In the genomic region with DNA sequence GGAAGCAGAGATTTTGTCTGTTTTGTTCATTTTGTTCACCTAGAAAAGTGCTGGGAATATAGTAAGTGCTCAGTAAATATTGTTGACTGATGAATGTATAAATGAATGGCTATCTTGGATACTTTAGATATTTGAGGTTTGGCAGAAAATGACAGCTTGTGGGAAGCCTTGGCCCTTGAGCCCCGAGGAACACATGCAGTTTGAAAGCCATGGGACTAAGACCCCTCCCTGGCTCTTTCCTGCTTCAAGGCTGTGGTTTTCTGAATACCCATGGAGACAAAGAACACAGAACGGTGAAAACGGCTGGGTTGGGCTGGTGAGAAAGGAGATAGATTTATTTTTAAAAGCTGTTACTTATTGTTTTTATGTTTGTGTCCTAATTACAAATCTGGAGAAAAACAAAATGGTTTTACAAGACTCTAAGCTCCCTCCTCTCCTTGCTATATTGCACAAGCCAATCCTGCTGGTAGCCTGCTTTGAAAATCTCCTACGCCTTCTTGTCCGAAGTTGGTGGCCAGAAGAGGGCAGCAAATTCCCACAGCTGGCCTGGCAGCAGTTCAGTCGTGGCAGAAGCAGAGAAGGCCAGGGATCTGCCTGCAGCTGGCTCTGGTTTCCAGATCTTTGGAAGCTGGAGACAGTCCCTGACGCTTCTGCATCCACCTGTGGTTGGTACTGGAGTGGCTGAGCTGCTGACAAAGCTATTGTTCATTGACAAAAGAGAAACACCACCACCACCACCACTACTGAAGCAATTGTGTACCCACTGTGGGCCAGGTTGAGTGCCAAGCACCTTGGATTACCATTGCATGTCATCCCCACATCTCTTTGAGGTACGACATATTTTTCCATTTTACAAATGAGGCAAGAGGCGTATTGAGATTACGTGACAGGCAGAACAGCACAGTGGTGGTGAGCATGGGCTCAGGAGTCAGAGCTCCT, we compare ENCODE assay signal across 8 cellular contexts. TPM values are rescaled to one million over a fixed set of nuclear protein-coding genes. Genes with fewer than 3 reads are reported as not detected.
DNase-seq lines count a peak whose midpoint lies in the region; ATAC-seq and TF ChIP-seq lines count a peak whose summit lies in the region.

No MANE protein-coding gene starts in this region.

- no peaks in the 10 kb centered on the region for H3K36me3 Mint-ChIP-seq in activated naive CD8-positive, alpha-beta T cell treated with anti-CD3 and anti-CD28 coated beads, Interleukin-2, amount 10 ng/mL, durations not matched to agents 7 days and 5 days

- H3K27me3 ChIP-seq in DOHH2 (ENCODE audit: control insufficient read depth, low read length) (peaks cover 7% of the 10 kb centered on the region), MM.1S (replicated peaks; ENCODE audit: insufficient read depth, low read length) (peaks cover 86% of the 10 kb centered on the region)

- H3K4me3 Mint-ChIP-seq in activated naive CD8-positive, alpha-beta T cell treated with anti-CD3 and anti-CD28 coated beads, Interleukin-2, amount 10 ng/mL, durations not matched to agents 7 days and 5 days = no peak overlapping the region

- TF ChIP-seq CTCF in DOHH2 (IDR thresholded peaks at IDR 0.05; ENCODE audit: low read depth, low read length, poor library complexity, severe bottlenecking) (peak; percentile 58), MM.1S (IDR thresholded peaks at IDR 0.05; ENCODE audit: low read length) (peak; percentile 70)

- ATAC-seq in activated naive CD8-positive, alpha-beta T cell treated with anti-CD3 and anti-CD28 coated beads, Interleukin-2, amount 10 ng/mL, durations not matched to agents 7 days and 5 days (ENCODE audit: low read depth) = peak; percentile 70
- ATAC-seq in Right ventricle myocardium superior (ENCODE audit: poor library complexity) (peak; percentile 94), HG02588 (IDR thresholded peaks at IDR 0.05; ENCODE audit: unreplicated experiment) (no peak), HG02840 (IDR thresholded peaks at IDR 0.05; ENCODE audit: low FRiP score, unreplicated experiment) (no peak)

- intact Hi-C loops in Right ventricle myocardium superior (cut with DNase I) (loop anchor here (5.0 kb wide), 1 partner anchor 505 kb away; no protein-coding TSS in a partner anchor), posterior cingulate gyrus (cut with DNase I) (loop anchor here (1.0 to 5.0 kb wide), 3 partner anchors 135 to 508 kb away; no protein-coding TSS in a partner anchor)

- no peak overlapping the region for H3K27ac Mint-ChIP-seq in activated naive CD8-positive, alpha-beta T cell treated with anti-CD3 and anti-CD28 coated beads, Interleukin-2, amount 10 ng/mL, durations not matched to agents 7 days and 5 days

- no peak overlapping the region for H2AFZ ChIP-seq in MM.1S (ENCODE audit: low read length)

- H3K27ac ChIP-seq in DOHH2 (ENCODE audit: low read depth, low read length) (no peak overlapping the region), MM.1S (ENCODE audit: low read length) (no peak overlapping the region)

- H3K4me1 ChIP-seq in DOHH2 (ENCODE audit: control insufficient read depth, low read length) = no peaks in the 10 kb centered on the region
- H3K4me1 ChIP-seq in MM.1S (ENCODE audit: low read length) = no peaks in the 10 kb centered on the region

- H3K4me3 ChIP-seq in DOHH2 (ENCODE audit: low read length) (no peak overlapping the region), MM.1S (ENCODE audit: low read length) (no peak overlapping the region)

- POLR2A ChIA-PET in activated naive CD8-positive, alpha-beta T cell treated with anti-CD3 and anti-CD28 coated beads, Interleukin-2, amount 10 ng/mL, durations not matched to agents 7 days and 5 days (lab: Charles Lee) = no interaction called here

- H3K9ac ChIP-seq in MM.1S (ENCODE audit: low read length) = no peak overlapping the region

- H3K9me2 ChIP-seq in DOHH2 (replicated peaks; ENCODE audit: control insufficient read depth, low read length) (no peaks in the 10 kb centered on the region), MM.1S (replicated peaks; ENCODE audit: insufficient read depth, low read length) (no peaks in the 10 kb centered on the region)

- H3K27me3 Mint-ChIP-seq in activated naive CD8-positive, alpha-beta T cell treated with anti-CD3 and anti-CD28 coated beads, Interleukin-2, amount 10 ng/mL, durations not matched to agents 7 days and 5 days = peaks cover 28% of the 10 kb centered on the region

- no peaks in the 10 kb centered on the region for H3K36me3 ChIP-seq in DOHH2 (ENCODE audit: control insufficient read depth, low read length)
- H3K36me3 ChIP-seq in MM.1S (replicated peaks; ENCODE audit: insufficient read depth, low read length) = no peaks in the 10 kb centered on the region

- H3K9me3 Mint-ChIP-seq in activated naive CD8-positive, alpha-beta T cell treated with anti-CD3 and anti-CD28 coated beads, Interleukin-2, amount 10 ng/mL, durations not matched to agents 7 days and 5 days = no peaks in the 10 kb centered on the region

- no peaks in the 10 kb centered on the region for H3K9me3 ChIP-seq in DOHH2 (ENCODE audit: control insufficient read depth, insufficient read depth, low read length)
- no peaks in the 10 kb centered on the region for H3K9me3 ChIP-seq in MM.1S (replicated peaks; ENCODE audit: insufficient read depth, low read length)

- DNase-seq in MM.1S (peak; percentile 52), RPMI8226 (peak; percentile 80), Right ventricle myocardium superior (peak; percentile 87), posterior cingulate gyrus (peak; percentile 62 to 98 (median 86))
- DNase-seq in activated naive CD8-positive, alpha-beta T cell treated with anti-CD3 and anti-CD28 coated beads, Interleukin-2, amount 10 ng/mL, durations not matched to agents 7 days and 5 days = peak; percentile 66

- H4K20me1 ChIP-seq in DOHH2 (ENCODE audit: control insufficient read depth, insufficient read depth, low read depth, low read length) (no peaks in the 10 kb centered on the region), MM.1S (ENCODE audit: insufficient read depth, low read length) (no peaks in the 10 kb centered on the region)

- H3F3A ChIP-seq in DOHH2 (ENCODE audit: control insufficient read depth, insufficient read depth) (no peaks in the 10 kb centered on the region), MM.1S (ENCODE audit: insufficient read depth, low read length) (no peaks in the 10 kb centered on the region)

- H3K4me2 ChIP-seq in DOHH2 (ENCODE audit: low read length) = no peak overlapping the region
- H3K4me2 ChIP-seq in MM.1S (ENCODE audit: low read depth, low read length) = no peak overlapping the region

- H3K79me2 ChIP-seq in DOHH2 (ENCODE audit: control insufficient read depth, low read length) = no peaks in the 10 kb centered on the region
- no peaks in the 10 kb centered on the region for H3K79me2 ChIP-seq in MM.1S (ENCODE audit: low read length)

- no peaks in the 10 kb centered on the region for H3K4me1 Mint-ChIP-seq in activated naive CD8-positive, alpha-beta T cell treated with anti-CD3 and anti-CD28 coated beads, Interleukin-2, amount 10 ng/mL, durations not matched to agents 7 days and 5 days

RNA-seq across cellular contexts. Expression of a gene that starts 5.2 kb away (rescaled TPM):
- total RNA-seq in activated naive CD8-positive, alpha-beta T cell treated with anti-CD3 and anti-CD28 coated beads, Interleukin-2, amount 10 ng/mL, durations not matched to agents 7 days and 5 days = not detected
- total RNA-seq in Right ventricle myocardium superior = not detected

RNA-seq across cellular contexts. Expression of a gene that starts 13.0 kb away (rescaled TPM):
- not detected for total RNA-seq in activated naive CD8-positive, alpha-beta T cell treated with anti-CD3 and anti-CD28 coated beads, Interleukin-2, amount 10 ng/mL, durations not matched to agents 7 days and 5 days
- not detected for total RNA-seq in Right ventricle myocardium superior

RNA-seq across cellular contexts. Expression of a gene that starts 33.6 kb away (rescaled TPM):
- total RNA-seq in activated naive CD8-positive, alpha-beta T cell treated with anti-CD3 and anti-CD28 coated beads, Interleukin-2, amount 10 ng/mL, durations not matched to agents 7 days and 5 days = not detected
- not detected for total RNA-seq in Right ventricle myocardium superior

RNA-seq across cellular contexts. Expression of a gene that starts 51.3 kb away (rescaled TPM):
- total RNA-seq in activated naive CD8-positive, alpha-beta T cell treated with anti-CD3 and anti-CD28 coated beads, Interleukin-2, amount 10 ng/mL, durations not matched to agents 7 days and 5 days = not detected
- not detected for total RNA-seq in Right ventricle myocardium superior

Comparison
In these comparisons a context has a peak if more than half of its experiments do, and no peak if none do; other contexts are left out.
1. ATAC-seq: peak in activated naive CD8-positive, alpha-beta T cell treated with anti-CD3 and anti-CD28 coated beads, Interleukin-2, amount 10 ng/mL, durations not matched to agents 7 days and 5 days (single experiment) and Right ventricle myocardium superior (single experiment); none in HG02588 (single experiment) and HG02840 (single experiment).
2. Peak in every context shown above with its lines, with median percentiles within 50 percentile points of each other: DNase-seq.